In the genomic region with DNA sequence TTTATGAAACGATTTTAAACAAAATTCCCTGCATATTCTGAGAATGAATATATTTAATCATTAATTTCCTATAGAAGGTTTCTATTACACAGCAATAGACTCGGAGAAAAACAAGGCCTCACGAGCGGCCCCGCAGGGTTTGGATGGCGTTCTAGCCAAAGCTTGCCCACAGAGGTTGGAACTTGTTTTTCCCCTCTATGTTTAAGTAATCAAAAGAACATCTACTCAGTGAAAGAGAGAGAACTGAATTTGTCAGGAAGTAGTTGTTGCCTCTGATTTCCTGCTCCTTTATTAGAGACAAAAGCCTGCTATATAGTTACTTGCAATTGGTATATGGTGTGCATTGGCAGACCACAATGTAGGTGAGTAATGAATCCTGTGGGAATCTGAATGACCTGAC, we compare ENCODE assay signal across 23 cellular contexts.
"Had no signal": no experiment of that assay in that cellular context is flagged by ENCODE, and none has a peak within 500 bp of the region (broad histone marks: within the 10 kb centered on the region; RNA-seq: fewer than 3 reads in every experiment).

No MANE protein-coding gene starts in this region.

- H3K4me3 ChIP-seq: neural progenitor cell, ovary, psoas muscle, right lobe of liver, sigmoid colon, stomach, thoracic aorta, thyroid gland, tibial nerve, upper lobe of left lung, vagina had no signal

- FAIRE-seq: small intestine, urothelium cell line had no signal

- H3K36me3 ChIP-seq: neural progenitor cell, ovary, right lobe of liver, sigmoid colon, stomach, thoracic aorta, thyroid gland, tibial nerve, upper lobe of left lung, vagina had no signal

- H3K27me3 ChIP-seq: neural progenitor cell, ovary, right lobe of liver, sigmoid colon, stomach, thyroid gland, tibial nerve, upper lobe of left lung, vagina had no signal

- DNase-seq: natural killer cell; ovary; psoas muscle; right cardiac atrium; right lobe of liver; sigmoid colon; small intestine; stimulated activated CD4-positive, alpha-beta T cell treated with anti-CD3 and anti-CD28 coated beads, Interleukin-15, amount 100 ng/mL, for 24 hours; stimulated activated CD4-positive, alpha-beta T cell treated with anti-CD3 and anti-CD28 coated beads, Interleukin-2, amount 100 ng/mL, for 24 hours; stimulated activated CD4-positive, alpha-beta T cell treated with anti-CD3 and anti-CD28 coated beads, Interleukin-2, amount 100 ng/mL, for 48 hours; stimulated activated CD4-positive, alpha-beta T cell treated with anti-CD3 and anti-CD28 coated beads, Interleukin-4, amount 100 ng/mL, for 24 hours; stimulated activated naive B cell treated with anti-CD40 and anti-IgM and Interleukin-4, amounts not matched to agents 10 μg/mL and 1 μg/mL and 100 μg/mL, for 72 hours; stimulated activated naive CD4-positive, alpha-beta T cell treated with Interleukin-2 at 50 U/mL for 16 hours; stomach; thyroid gland; trophoblast cell; upper lobe of left lung had no signal

- ATAC-seq: natural killer cell; psoas muscle; right cardiac atrium; right lobe of liver; stimulated activated effector memory CD8-positive, alpha-beta T cell treated with anti-CD3 and anti-CD28 coated beads, Interleukin-12 subunit alpha, Interleukin-12 subunit beta, amount 100 ng/mL, for 72 hours; stimulated activated naive B cell treated with anti-CD40 and anti-IgM and Interleukin-4, amounts not matched to agents 10 μg/mL and 1 μg/mL and 100 μg/mL, for 72 hours had no signal
